Comparison of ENCODE assay signal across 1 cellular context in the genomic region with DNA sequence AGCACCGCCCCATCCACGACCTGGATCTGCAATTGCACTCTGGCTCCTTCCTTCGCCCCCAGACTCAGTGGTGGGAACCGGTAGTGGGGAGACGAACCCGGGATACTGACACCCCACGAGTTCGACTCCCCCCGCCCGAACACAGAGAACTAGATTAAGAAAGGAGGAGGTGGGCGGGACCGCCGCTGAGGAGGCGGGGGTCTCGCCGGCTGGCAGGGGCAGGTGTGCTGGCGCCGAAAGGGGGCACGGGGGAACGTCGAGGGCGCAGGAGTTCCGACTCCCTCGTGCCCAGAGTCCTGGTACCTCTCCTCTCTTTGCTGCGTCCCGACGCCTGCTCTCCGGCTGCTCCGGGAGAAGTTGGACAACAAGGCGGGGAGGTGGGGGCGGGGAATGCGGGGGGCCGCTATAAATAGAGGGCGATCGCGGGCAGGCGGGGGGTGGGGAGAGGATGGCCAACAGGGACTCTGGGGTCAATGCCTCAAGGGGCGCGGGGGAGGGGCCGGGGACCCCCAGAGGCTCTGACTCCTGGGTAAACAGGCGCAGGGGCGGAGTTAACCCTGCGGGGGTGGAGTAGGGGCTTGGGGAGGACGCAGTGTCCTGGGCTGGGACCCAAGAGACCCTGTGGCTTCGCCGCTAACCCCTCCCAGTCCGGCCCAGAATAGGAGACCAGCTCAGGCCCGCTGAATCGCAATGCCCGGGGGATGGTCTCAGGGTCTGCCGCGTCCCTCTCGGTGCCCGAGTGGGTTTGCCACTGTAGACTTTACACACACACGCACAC.
TF ChIP-seq lines count a peak whose summit lies in the region.

No MANE protein-coding gene starts in this region.

TF ChIP-seq in GM12878, 131 proteins besides CTCF, POLR2A, EP300 and RAD21:
- TF ChIP-seq CBX3 (IDR thresholded peaks at IDR 0.05; ENCODE audit: borderline replicate concordance, low read depth) (no peak), RAD51 (IDR thresholded peaks at IDR 0.05) (no peak), POLR2AphosphoS2 (IDR thresholded peaks at IDR 0.05; ENCODE audit: low read depth, low read length) (no peak), HDGF (IDR thresholded peaks at IDR 0.05) (no peak), HDAC6 (IDR thresholded peaks at IDR 0.05; ENCODE audit: unreplicated experiment) (no peak), CREB1 (IDR thresholded peaks at IDR 0.05; ENCODE audit: low read depth) (no peak), CHD2 (IDR thresholded peaks at IDR 0.05; ENCODE audit: borderline replicate concordance, low read depth, low read length) (no peak), MEF2A (IDR thresholded peaks at IDR 0.05; ENCODE audit: insufficient read depth, low read depth, low read length) (no peak), JUND (IDR thresholded peaks at IDR 0.05; ENCODE audit: low read depth, low read length) (no peak), TARDBP (IDR thresholded peaks at IDR 0.05; ENCODE audit: borderline replicate concordance) (no peak), SP1 (IDR thresholded peaks at IDR 0.05; ENCODE audit: low read depth, low read length) (no peak), NRF1 (conservative IDR thresholded peaks at IDR 0.05; ENCODE audit: low read depth, low read length) (no peak)
- TF ChIP-seq, protein P1, sequence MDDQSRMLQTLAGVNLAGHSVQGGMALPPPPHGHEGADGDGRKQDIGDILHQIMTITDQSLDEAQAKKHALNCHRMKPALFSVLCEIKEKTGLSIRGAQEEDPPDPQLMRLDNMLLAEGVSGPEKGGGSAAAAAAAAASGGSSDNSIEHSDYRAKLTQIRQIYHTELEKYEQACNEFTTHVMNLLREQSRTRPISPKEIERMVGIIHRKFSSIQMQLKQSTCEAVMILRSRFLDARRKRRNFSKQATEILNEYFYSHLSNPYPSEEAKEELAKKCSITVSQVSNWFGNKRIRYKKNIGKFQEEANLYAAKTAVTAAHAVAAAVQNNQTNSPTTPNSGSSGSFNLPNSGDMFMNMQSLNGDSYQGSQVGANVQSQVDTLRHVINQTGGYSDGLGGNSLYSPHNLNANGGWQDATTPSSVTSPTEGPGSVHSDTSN (IDR thresholded peaks at IDR 0.05; ENCODE audit: insufficient replicate concordance, low read depth, low read length), result no peak
- TF ChIP-seq, protein P2, sequence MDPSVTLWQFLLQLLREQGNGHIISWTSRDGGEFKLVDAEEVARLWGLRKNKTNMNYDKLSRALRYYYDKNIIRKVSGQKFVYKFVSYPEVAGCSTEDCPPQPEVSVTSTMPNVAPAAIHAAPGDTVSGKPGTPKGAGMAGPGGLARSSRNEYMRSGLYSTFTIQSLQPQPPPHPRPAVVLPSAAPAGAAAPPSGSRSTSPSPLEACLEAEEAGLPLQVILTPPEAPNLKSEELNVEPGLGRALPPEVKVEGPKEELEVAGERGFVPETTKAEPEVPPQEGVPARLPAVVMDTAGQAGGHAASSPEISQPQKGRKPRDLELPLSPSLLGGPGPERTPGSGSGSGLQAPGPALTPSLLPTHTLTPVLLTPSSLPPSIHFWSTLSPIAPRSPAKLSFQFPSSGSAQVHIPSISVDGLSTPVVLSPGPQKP (IDR thresholded peaks at IDR 0.05; ENCODE audit: low read depth, low read length), result no peak
TF ChIP-seq in GM12878: peak in this region for 0.
